In genomic region chr2:159137511-159138101, GRCh38 we compare ENCODE assay signal across 13 cellular contexts.
A peak's percentile ranks its signal among the peaks of the same experiment; 100 is the strongest.
DNase-seq lines count a peak whose midpoint lies in the region; ATAC-seq and TF ChIP-seq lines count a peak whose summit lies in the region.
"Had no signal": no experiment of that assay in that cellular context is flagged by ENCODE, and none has a peak within 500 bp of the region (broad histone marks: within the 10 kb centered on the region; RNA-seq: fewer than 3 reads in every experiment).

No MANE protein-coding gene starts in this region.

- peak overlapping the region; percentile 93 for H2AK5ac ChIP-seq in IMR-90 (ENCODE audit: low read depth, low read length)

- H3K23ac ChIP-seq in IMR-90 (ENCODE audit: low read depth, low read length), result peak overlapping the region; percentile 93

- no peak for TF ChIP-seq RAD21 in IMR-90 (IDR thresholded peaks at IDR 0.05; ENCODE audit: low read length)

- peak overlapping the region; percentile 99 for H2BK15ac ChIP-seq in IMR-90 (ENCODE audit: low read depth, low read length)

- H3K9me3 ChIP-seq in IMR-90 (ENCODE audit: control insufficient read depth, insufficient read depth, low read length) (no peaks in the 10 kb centered on the region), right cardiac atrium (ENCODE audit: control insufficient read depth, low read length) (no peaks in the 10 kb centered on the region), smooth muscle cell (replicated peaks; ENCODE audit: low read depth) (no peaks in the 10 kb centered on the region)

- H3K27ac Mint-ChIP-seq in brain, result peak overlapping the region in 3 of 5 experiments; percentile 10 to 59 (median 17)
- H3K27ac Mint-ChIP-seq: activated B cell treated with CpG ODN at 0.5 μM for 24 hours, natural killer cell had no signal

- peak overlapping the region; percentile 87 for H4K91ac ChIP-seq in IMR-90 (ENCODE audit: insufficient read depth, low read depth, low read length)

- peak overlapping the region; percentile 98 for H3K14ac ChIP-seq in IMR-90 (replicated peaks; ENCODE audit: low read depth, low read length)

- no peaks in the 10 kb centered on the region for H3K36me3 Mint-ChIP-seq in brain
- H3K36me3 Mint-ChIP-seq: natural killer cell had no signal

- no peaks in the 10 kb centered on the region for H4K20me1 ChIP-seq in IMR-90 (ENCODE audit: insufficient read depth, low read length)
- H4K20me1 ChIP-seq in smooth muscle cell (ENCODE audit: low read depth), result no peaks in the 10 kb centered on the region

- peak overlapping the region; percentile 85 for H3K56ac ChIP-seq in IMR-90 (ENCODE audit: extremely low read depth, insufficient read depth, low read length)

- H3K4me1 ChIP-seq in IMR-90 (ENCODE audit: control insufficient read depth, insufficient read depth, low read length) (peaks cover 31% of the 10 kb centered on the region), right cardiac atrium (ENCODE audit: control insufficient read depth, insufficient read depth, low read length) (peaks cover 19% of the 10 kb centered on the region), smooth muscle cell (ENCODE audit: low read depth) (peaks cover 46% of the 10 kb centered on the region)

- H3K27me3 Mint-ChIP-seq in brain, result peaks cover 5% of the 10 kb centered on the region
- H3K27me3 Mint-ChIP-seq: stimulated activated naive CD8-positive, alpha-beta T cell treated with anti-CD3 and anti-CD28 coated beads, Interleukin-15, amount 100 ng/mL, for 72 hours had no signal

- 100% methylated on average over 2 of the region's 6 CpGs; no CpG with 5 or more reads in 1 of the 2 experiments for WGBS in IMR-90 (ENCODE audit: extremely low coverage in 2 of 2, insufficient read length in 1 of 2), 2 experiments
- WGBS in right cardiac atrium, result 29% methylated on average over 6 of the region's 6 CpGs
- 22% methylated on average over 6 of the region's 6 CpGs for WGBS in smooth muscle cell (ENCODE audit: low lambda C conversion rate)

- CTCF ChIA-PET in IMR-90 (lab: Yijun Ruan, JAX), result interaction anchor here (0.6 to 1.8 kb wide), 4 partner anchors 8 to 175 kb away, joined by 3 to 8 read pairs (median 3); no protein-coding TSS in a partner anchor

- H4K5ac ChIP-seq in IMR-90 (ENCODE audit: low read depth, low read length), result peak overlapping the region; percentile 98

- H3K79me1 ChIP-seq in IMR-90 (ENCODE audit: low read depth in 1 of 2, low read length in 2 of 2), result peaks cover 27 to 60% of the 10 kb centered on the region in 2 experiments

- DNase-seq in IMR-90, result no peak
- DNase-seq in right cardiac atrium, result no peak
- no peak for DNase-seq in smooth muscle cell (lab: John Stamatoyannopoulos, UW; ENCODE audit: unreplicated experiment)
- DNase-seq in GDM1 (lab: John Stamatoyannopoulos, UW), result no peak
- DNase-seq in activated T-cell treated with anti-CD3 and anti-CD28 coated beads, Interleukin-2, amount 50 U/mL, for 1 hour, result no peak
- DNase-seq in activated CD4-positive, alpha-beta T cell treated with anti-CD3 and anti-CD28 coated beads, Interleukin-2, amount 50 U/mL, for 48 hours, result no peak
- DNase-seq: activated B cell treated with CpG ODN at 0.5 μM for 24 hours; COR-L47; natural killer cell; NCI-H1694; stimulated activated naive CD8-positive, alpha-beta T cell treated with anti-CD3 and anti-CD28 coated beads, Interleukin-15, amount 100 ng/mL, for 72 hours had no signal

- no peaks in the 10 kb centered on the region for H3K9me3 Mint-ChIP-seq in brain
- H3K9me3 Mint-ChIP-seq: activated B cell treated with CpG ODN at 0.5 μM for 24 hours; natural killer cell; stimulated activated naive CD8-positive, alpha-beta T cell treated with anti-CD3 and anti-CD28 coated beads, Interleukin-15, amount 100 ng/mL, for 72 hours had no signal

- H3K27ac ChIP-seq in IMR-90 (ENCODE audit: insufficient read depth, low read length) (peak overlapping the region; percentile 95), right cardiac atrium (ENCODE audit: low read length) (peak overlapping the region; percentile 95), smooth muscle cell (ENCODE audit: low read depth) (peak overlapping the region; percentile 99)

- dilution Hi-C loops in IMR-90 (cut with HindIII; ENCODE audit: low sequenced_read_pairs, unreplicated experiment), result no loop called here

- H3K4me1 Mint-ChIP-seq in brain, result peaks cover 58% of the 10 kb centered on the region
- H3K4me1 Mint-ChIP-seq: activated B cell treated with CpG ODN at 0.5 μM for 24 hours; stimulated activated naive CD8-positive, alpha-beta T cell treated with anti-CD3 and anti-CD28 coated beads, Interleukin-15, amount 100 ng/mL, for 72 hours had no signal

- no TSS peak for BruUV-seq in IMR-90 (replicated peaks; lab: Mats Ljungman, UMichigan)

- H3K36me3 ChIP-seq in IMR-90 (ENCODE audit: control insufficient read depth, insufficient read depth, low read length), result no peaks in the 10 kb centered on the region
- no peaks in the 10 kb centered on the region for H3K36me3 ChIP-seq in smooth muscle cell (ENCODE audit: low read depth)

- peak overlapping the region; percentile 99 for H2BK120ac ChIP-seq in IMR-90 (ENCODE audit: low read depth, low read length)

- H3K4me3 ChIP-seq in IMR-90 (ENCODE audit: insufficient read depth, low read depth, low read length) (no peak overlapping the region), right cardiac atrium (ENCODE audit: low read length) (no peak overlapping the region), smooth muscle cell (no peak overlapping the region)

- H3K18ac ChIP-seq in IMR-90 (ENCODE audit: low read depth, low read length), result peak overlapping the region; percentile 98

- peak overlapping the region; percentile 90 for H2BK5ac ChIP-seq in IMR-90 (ENCODE audit: low read depth, low read length, poor library complexity, severe bottlenecking)

- H3K4ac ChIP-seq in IMR-90 (ENCODE audit: low read depth, low read length), result peak overlapping the region; percentile 87

- no peak for ATAC-seq in IMR-90 (ENCODE audit: low read depth)
- ATAC-seq in right cardiac atrium, result peak in 1 of 2 donors; percentile 40
- no peak for ATAC-seq in GM21576 (IDR thresholded peaks at IDR 0.05; ENCODE audit: unreplicated experiment)
- ATAC-seq: natural killer cell; stimulated activated naive CD8-positive, alpha-beta T cell treated with anti-CD3 and anti-CD28 coated beads, Interleukin-15, amount 100 ng/mL, for 72 hours had no signal

- peak overlapping the region; percentile 99 for H2BK20ac ChIP-seq in IMR-90 (ENCODE audit: low read depth, low read length)

- H3K9ac ChIP-seq in IMR-90 (ENCODE audit: low read depth, low read length) (peak overlapping the region; percentile 86), smooth muscle cell (ENCODE audit: low read depth) (peak overlapping the region; percentile 93)

- TF ChIP-seq POLR2A in IMR-90 (IDR thresholded peaks at IDR 0.05; ENCODE audit: low read depth, low read length), result no peak

- H3K4me3 Mint-ChIP-seq in brain, result peak overlapping the region in 1 of 5 experiments; percentile 4
- H3K4me3 Mint-ChIP-seq: activated B cell treated with CpG ODN at 0.5 μM for 24 hours; natural killer cell; stimulated activated naive CD8-positive, alpha-beta T cell treated with anti-CD3 and anti-CD28 coated beads, Interleukin-15, amount 100 ng/mL, for 72 hours had no signal

- POLR2A ChIA-PET in IMR-90 (lab: Charles Lee; ENCODE audit: unreplicated experiment), result no interaction called here

- H2AFZ ChIP-seq in IMR-90 (replicated peaks; ENCODE audit: low read length, poor library complexity) (peak overlapping the region; percentile 24), smooth muscle cell (ENCODE audit: low read depth) (no peak overlapping the region)

- no peaks in the 10 kb centered on the region for H3K27me3 ChIP-seq in IMR-90 (ENCODE audit: control insufficient read depth, insufficient read depth, low read length)
- no peaks in the 10 kb centered on the region for H3K27me3 ChIP-seq in right cardiac atrium (ENCODE audit: control insufficient read depth, insufficient read depth)
- H3K27me3 ChIP-seq in smooth muscle cell (ENCODE audit: low read depth), result no peaks in the 10 kb centered on the region

- no peak for TF ChIP-seq CTCF in IMR-90 (conservative IDR thresholded peaks at IDR 0.05; ENCODE audit: low read depth, low read length)
- TF ChIP-seq CTCF in brain (conservative IDR thresholded peaks at IDR 0.05), result no peak
- no peak for TF ChIP-seq CTCF in smooth muscle cell (IDR thresholded peaks at IDR 0.05; ENCODE audit: borderline replicate concordance, insufficient read depth, poor library complexity, severe bottlenecking)

- H3K4me2 ChIP-seq in IMR-90 (ENCODE audit: low read depth, low read length) (0 out of 2 replicates have a peak overlapping the region, but pooled peaks have one; percentile 7), smooth muscle cell (peak overlapping the region; percentile 80)

- H3K79me2 ChIP-seq in smooth muscle cell (ENCODE audit: low read depth), result peaks cover 36% of the 10 kb centered on the region

- intact Hi-C loops in IMR-90 (cut with micrococcal nuclease) (loop anchor here (5.0 to 10.0 kb wide), 4 partner anchors 150 to 667 kb away; partner anchors contain the start of genes BAZ2B, MARCHF7 and WDSUB1), right cardiac atrium (cut with DNase I) (no loop called here)

- H2AK9ac ChIP-seq in IMR-90 (replicated peaks; ENCODE audit: low read depth, low read length, poor library complexity), result no peak overlapping the region

- peaks cover 26% of the 10 kb centered on the region for H3K9me1 ChIP-seq in IMR-90 (ENCODE audit: insufficient read depth, low read length)

- H4K8ac ChIP-seq in IMR-90 (ENCODE audit: low read depth in 2 of 2, low read length in 2 of 2), result peak overlapping the region; percentile 89 to 94

- in situ Hi-C loops in IMR-90 (cut with MboI; ENCODE audit: low sequenced_read_pairs), result no loop called here

- H3F3A ChIP-seq in smooth muscle cell (ENCODE audit: low read depth), result peaks cover 17% of the 10 kb centered on the region

TF ChIP-seq in IMR-90, 13 proteins besides CTCF, POLR2A, EP300 and RAD21 (continues in another document):
- TF ChIP-seq CHD1 (IDR thresholded peaks at IDR 0.05; ENCODE audit: low read depth, low read length) (no peak), MAFK (IDR thresholded peaks at IDR 0.05; ENCODE audit: low read depth, low read length) (no peak), ELK1 (IDR thresholded peaks at IDR 0.05; ENCODE audit: borderline replicate concordance, low read depth, low read length) (no peak), RCOR1 (IDR thresholded peaks at IDR 0.05; ENCODE audit: insufficient replicate concordance, low read length) (no peak), MXI1 (IDR thresholded peaks at IDR 0.05; ENCODE audit: borderline replicate concordance, low read depth, low read length) (no peak), CEBPB (IDR thresholded peaks at IDR 0.05; ENCODE audit: low read depth, low read length) (no peak), MAZ (IDR thresholded peaks at IDR 0.05; ENCODE audit: borderline replicate concordance, low read depth, low read length) (no peak)
